8 cellular contexts compared by ENCODE assay signal in genomic region chr15:74489518-74490338, GRCh38. TPM values are rescaled to one million over a fixed set of nuclear protein-coding genes. Genes with fewer than 3 reads are reported as not detected.
DNase-seq lines count a peak whose midpoint lies in the region; TF ChIP-seq lines count a peak whose summit lies in the region.

No MANE protein-coding gene starts in this region.

- 59% methylated on average over 7 of the region's 9 CpGs for WGBS in hepatocyte (ENCODE audit: low lambda C conversion rate, missing lambda C conversion rate)

- peak; percentile 67 for TF ChIP-seq RAD21 in Ishikawa (IDR thresholded peaks at IDR 0.05; ENCODE audit: low read depth)

- H3K4me2 ChIP-seq in hepatocyte, result no peak overlapping the region

- H3K4me3 ChIP-seq in adipocyte (ENCODE audit: low read length), result no peak overlapping the region
- no peak overlapping the region for H3K4me3 ChIP-seq in hepatocyte

- H3K27me3 ChIP-seq in adipocyte (replicated peaks; ENCODE audit: control insufficient read depth, insufficient read depth, low read length), result no peaks in the 10 kb centered on the region
- no peaks in the 10 kb centered on the region for H3K27me3 ChIP-seq in hepatocyte

- no peak overlapping the region for H3K9ac ChIP-seq in adipocyte (ENCODE audit: low read length)

- no peak overlapping the region for H2AFZ ChIP-seq in hepatocyte

- H3K4me1 ChIP-seq in adipocyte (ENCODE audit: control insufficient read depth, insufficient read depth, low read length) (no peaks in the 10 kb centered on the region), hepatocyte (ENCODE audit: insufficient read depth) (no peaks in the 10 kb centered on the region)

- H3K9me3 ChIP-seq in adipocyte (ENCODE audit: control insufficient read depth, low read length) (no peaks in the 10 kb centered on the region), hepatocyte (ENCODE audit: low read depth) (no peaks in the 10 kb centered on the region)

- H3K36me3 ChIP-seq in adipocyte (ENCODE audit: control insufficient read depth, insufficient read depth, low read length, severe bottlenecking) (no peaks in the 10 kb centered on the region), hepatocyte (replicated peaks; ENCODE audit: insufficient read depth, low read depth) (no peaks in the 10 kb centered on the region)

- H3K79me2 ChIP-seq in hepatocyte, result no peaks in the 10 kb centered on the region

- TF ChIP-seq EP300 in Ishikawa (IDR thresholded peaks at IDR 0.05; ENCODE audit: borderline replicate concordance), result no peak

- TF ChIP-seq CTCF in GM12873 (IDR thresholded peaks at IDR 0.05; ENCODE audit: insufficient read depth, low read depth, low read length, missing control alignments) (peak; percentile 90), hepatocyte (IDR thresholded peaks at IDR 0.05; ENCODE audit: poor library complexity) (peak; percentile 69)

- no peaks in the 10 kb centered on the region for H4K20me1 ChIP-seq in hepatocyte (ENCODE audit: insufficient read depth, poor library complexity, severe bottlenecking)

- peak; percentile 35 for DNase-seq in 8988T
- peak; percentile 56 for DNase-seq in SW480 (ENCODE audit: low spot score)
- peak; percentile 76 for DNase-seq in adipocyte (ENCODE audit: low read depth)
- DNase-seq in hepatocyte (ENCODE audit: low spot score), result peak; percentile 60
- peak; percentile 31 to 58 for DNase-seq in stimulated activated CD4-positive, alpha-beta T cell treated with anti-CD3 and anti-CD28 coated beads, Interleukin-15, amount 100 ng/mL, for 1 hour (ENCODE audit: low read depth in 1 of 2, low spot score in 1 of 2)
- no peak for DNase-seq in OCI-M2 (lab: John Stamatoyannopoulos, UW; ENCODE audit: unreplicated experiment)

- no peaks in the 10 kb centered on the region for H3K9me2 ChIP-seq in hepatocyte (replicated peaks; ENCODE audit: insufficient read depth)

- H3K27ac ChIP-seq in hepatocyte, result no peak overlapping the region

TF ChIP-seq in Ishikawa, 13 proteins besides CTCF, POLR2A, EP300 and RAD21:
- TF ChIP-seq TAF1 (IDR thresholded peaks at IDR 0.05; ENCODE audit: low read depth) (no peak), CEBPB (IDR thresholded peaks at IDR 0.05) (peak; percentile 31; the same call in 1 of the 2 replicates), ZBTB7A (IDR thresholded peaks at IDR 0.05; ENCODE audit: low read depth) (no peak), FOXM1 (IDR thresholded peaks at IDR 0.05; ENCODE audit: borderline replicate concordance, low read depth) (no peak), EGR1 (IDR thresholded peaks at IDR 0.05) (no peak)
TF ChIP-seq in Ishikawa: peak in this region for 1.

RNA-seq across cellular contexts. Expression of gene UBL7, which starts 28.8 kb away (rescaled TPM):
- total RNA-seq in hepatocyte, result 39.2 and 54.6 TPM in 2 replicates
- polyA plus RNA-seq in hepatocyte, result 50.9 and 60.2 TPM in 2 replicates

RNA-seq across cellular contexts. Expression of gene ARID3B, which starts 51.3 kb away (rescaled TPM):
- total RNA-seq in hepatocyte, result 13.2 and 19.7 TPM in 2 replicates
- 15.7 and 19.8 TPM in 2 replicates for polyA plus RNA-seq in hepatocyte

RNA-seq across cellular contexts. Expression of gene SEMA7A, which starts 56.0 kb away (rescaled TPM):
- total RNA-seq in hepatocyte, result 9.5 and 12.0 TPM in 2 replicates
- polyA plus RNA-seq in hepatocyte, result 2.4 and 4.6 TPM in 2 replicates
